In the genomic region with DNA sequence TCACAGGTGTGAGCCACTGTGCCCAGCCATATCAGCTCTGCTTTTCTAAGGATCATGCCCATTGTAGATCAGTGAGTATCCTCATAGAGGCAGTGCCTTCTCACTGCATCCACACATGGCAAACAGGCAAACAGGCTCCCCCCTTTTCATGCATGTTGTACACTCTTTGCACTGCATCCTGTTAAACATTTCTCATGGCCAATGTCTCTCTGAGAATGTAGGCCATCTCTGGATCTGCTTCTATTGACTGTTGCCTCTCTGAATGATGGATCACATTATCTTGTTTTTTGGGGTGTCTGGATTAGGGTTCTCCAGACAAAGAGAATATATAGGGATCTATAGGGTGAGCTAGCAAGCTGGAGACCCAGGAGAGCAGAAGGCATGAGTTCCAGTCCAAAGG, we compare ENCODE assay signal across 20 cellular contexts. TPM values are rescaled to one million over a fixed set of nuclear protein-coding genes. Genes with fewer than 3 reads are reported as not detected.
DNase-seq lines count a peak whose midpoint lies in the region; ATAC-seq, FAIRE-seq and TF ChIP-seq lines count a peak whose summit lies in the region.
"Had no signal": no experiment of that assay in that cellular context is flagged by ENCODE, and none has a peak within 500 bp of the region (broad histone marks: within the 10 kb centered on the region; RNA-seq: fewer than 3 reads in every experiment).

No MANE protein-coding gene starts in this region.

- no peaks in the 10 kb centered on the region for H4K20me1 ChIP-seq in K562 (replicated peaks; ENCODE audit: control insufficient read depth, insufficient read depth, low read length)

- no peak overlapping the region for H3K4me2 ChIP-seq in K562 (ENCODE audit: insufficient read depth, low read length)

- intact Hi-C loops in K562 (cut with micrococcal nuclease) = no loop called here
- intact Hi-C loops in CD8-positive, alpha-beta T cell (cut with DNase I, micrococcal nuclease) = no loop called here

- H3K4me1 ChIP-seq in HEK293 (ENCODE audit: control insufficient read depth, insufficient read depth, low read length) (no peaks in the 10 kb centered on the region), K562 (replicated peaks in 1 of 2; ENCODE audit: control insufficient read depth in 2 of 2, insufficient read depth in 2 of 2, low read length in 2 of 2) (no peaks in the 10 kb centered on the region)
- H3K4me1 ChIP-seq in CD8-positive, alpha-beta T cell (ENCODE audit: insufficient read depth, low read length) = no peaks in the 10 kb centered on the region

- no peak for FAIRE-seq in K562 (lab: Jason Lieb, UNC)
- FAIRE-seq: D721Med, GM12891, GM18507, H1 had no signal

- H3K9me3 Mint-ChIP-seq in glutamatergic neuron (ENCODE audit: unreplicated experiment) = peaks cover 7% of the 10 kb centered on the region
- H3K9me3 Mint-ChIP-seq in CD8-positive, alpha-beta T cell = peaks cover 5% of the 10 kb centered on the region

- no peak for ATAC-seq in K562
- ATAC-seq in HG02885 (IDR thresholded peaks at IDR 0.05; ENCODE audit: poor library complexity, unreplicated experiment) = no peak
- ATAC-seq in CD8-positive, alpha-beta T cell = no peak

- BruUV-seq in K562 (replicated peaks; lab: Mats Ljungman, UMichigan) = no TSS peak

- H3K4me3 ChIP-seq in HEK293 (ENCODE audit: low read depth, low read length) = no peak overlapping the region
- no peak overlapping the region for H3K4me3 ChIP-seq in K562
- H3K4me3 ChIP-seq in CD8-positive, alpha-beta T cell (ENCODE audit: low read depth, low read length) = no peak overlapping the region
- H3K4me3 ChIP-seq: GM23248 had no signal

- no peaks in the 10 kb centered on the region for H3K79me2 ChIP-seq in K562 (ENCODE audit: control insufficient read depth, insufficient read depth, low read length)

- H3K27me3 ChIP-seq in K562 (ENCODE audit: control insufficient read depth in 2 of 2, insufficient read depth in 2 of 2, low read length in 2 of 2) = peaks cover 0 to 6% of the 10 kb centered on the region in 2 experiments; a peak in 1 of 5 replicates
- no peaks in the 10 kb centered on the region for H3K27me3 ChIP-seq in CD8-positive, alpha-beta T cell (ENCODE audit: insufficient read depth, low read length)

- no peak overlapping the region for H2AFZ ChIP-seq in K562 (ENCODE audit: low read depth, low read length)
- H2AFZ ChIP-seq: GM23248 had no signal

- no peak for TF ChIP-seq POLR2A in K562 (conservative IDR thresholded peaks at IDR 0.05)

- peaks cover 1% of the 10 kb centered on the region for H3K4me1 Mint-ChIP-seq in glutamatergic neuron (ENCODE audit: low read depth, unreplicated experiment)
- no peaks in the 10 kb centered on the region for H3K4me1 Mint-ChIP-seq in CD8-positive, alpha-beta T cell (ENCODE audit: low read depth)
- H3K4me1 Mint-ChIP-seq: CD4-positive, alpha-beta memory T cell had no signal

- H3K4me3 Mint-ChIP-seq in glutamatergic neuron (ENCODE audit: unreplicated experiment) = no peak overlapping the region
- no peak overlapping the region for H3K4me3 Mint-ChIP-seq in CD8-positive, alpha-beta T cell
- H3K4me3 Mint-ChIP-seq: CD4-positive, alpha-beta memory T cell; HFFc6 had no signal

- H3K36me3 Mint-ChIP-seq in glutamatergic neuron (ENCODE audit: unreplicated experiment) = peaks cover 6% of the 10 kb centered on the region
- H3K36me3 Mint-ChIP-seq in CD8-positive, alpha-beta T cell = peaks cover 2% of the 10 kb centered on the region

- no peak for TF ChIP-seq RAD21 in K562 (CRISPR knock-in tag; conservative IDR thresholded peaks at IDR 0.05 in 1 of 2, IDR thresholded peaks at IDR 0.05 in 1 of 2)

- H3K27ac Mint-ChIP-seq in glutamatergic neuron (ENCODE audit: unreplicated experiment) = peak overlapping the region; percentile 20
- no peak overlapping the region for H3K27ac Mint-ChIP-seq in CD8-positive, alpha-beta T cell
- H3K27ac Mint-ChIP-seq: HFFc6 had no signal

- in situ Hi-C loops in K562 (cut with MboI) = no loop called here

- POLR2A ChIA-PET in HEK293 (lab: Yijun Ruan, JAX) (interaction anchor here (0.7 kb wide), 1 partner anchor 216 kb away, joined by 9 read pairs; no protein-coding TSS in a partner anchor), K562 (lab: Yijun Ruan, JAX) (interaction anchor here (1.2 kb wide), 1 partner anchor 14 kb away, joined by 3 read pairs; no protein-coding TSS in a partner anchor)
- POLR2A ChIA-PET in CD8-positive, alpha-beta T cell (lab: Charles Lee) = no interaction called here

- no peaks in the 10 kb centered on the region for H3K9me3 ChIP-seq in HEK293 (ENCODE audit: control insufficient read depth, insufficient read depth, low read depth, low read length)
- peaks cover 2% of the 10 kb centered on the region; the same call in 1 of the 2 replicates for H3K9me3 ChIP-seq in K562 (replicated peaks; ENCODE audit: control insufficient read depth, insufficient read depth, low read depth, low read length)
- H3K9me3 ChIP-seq in CD8-positive, alpha-beta T cell (ENCODE audit: low read length) = no peaks in the 10 kb centered on the region

- H3K27ac ChIP-seq in HEK293 (ENCODE audit: extremely low read depth, low read depth, low read length) = no peak overlapping the region
- no peak overlapping the region for H3K27ac ChIP-seq in K562 (ENCODE audit: extremely low read depth, low read depth, low read length)
- no peak overlapping the region for H3K27ac ChIP-seq in CD8-positive, alpha-beta T cell (ENCODE audit: low read depth, low read length)
- H3K27ac ChIP-seq: GM23248 had no signal

- CTCF ChIA-PET in HEK293 (lab: Yijun Ruan, JAX) = no interaction called here
- CTCF ChIA-PET in K562 (lab: Yijun Ruan, JAX; ENCODE audit: low intra/inter-chr PET ratio) = no interaction called here
- CTCF ChIA-PET in CD8-positive, alpha-beta T cell (lab: Charles Lee) = no interaction called here

- DNase-seq in K562 (ENCODE audit: extremely low read depth in 1 of 4, low spot score in 3 of 4) (no peak), glutamatergic neuron (no peak), COLO829 (ENCODE audit: low spot score) (no peak)
- DNase-seq in CD8-positive, alpha-beta T cell = no peak
- DNase-seq: C1 segment of cervical spinal cord; CD4-positive, alpha-beta memory T cell; DMS 273 treated with DMSO at 0.1 percent for 48 hours; DMS79; EL; GDM1; GM23248; H7; HCEC 1CT; HFFc6 had no signal

- peaks cover 3% of the 10 kb centered on the region for H3K27me3 Mint-ChIP-seq in glutamatergic neuron (ENCODE audit: unreplicated experiment)
- H3K27me3 Mint-ChIP-seq in CD8-positive, alpha-beta T cell (ENCODE audit: low read depth) = no peaks in the 10 kb centered on the region
- H3K27me3 Mint-ChIP-seq: CD4-positive, alpha-beta memory T cell had no signal

- H3K36me3 ChIP-seq in HEK293 (ENCODE audit: control insufficient read depth in 2 of 2, insufficient read depth in 1 of 2, low read length in 2 of 2) (no peaks in the 10 kb centered on the region), K562 (ENCODE audit: control insufficient read depth, insufficient read depth, low read length) (no peaks in the 10 kb centered on the region)
- no peaks in the 10 kb centered on the region for H3K36me3 ChIP-seq in CD8-positive, alpha-beta T cell (ENCODE audit: insufficient read depth, low read length)

- no peaks in the 10 kb centered on the region for H3K9me1 ChIP-seq in K562 (ENCODE audit: control insufficient read depth, insufficient read depth, low read length)

- TF ChIP-seq CTCF in HEK293 (tag by site-specific recombination; IDR thresholded peaks at IDR 0.05) (no peak), K562 (IDR thresholded peaks at IDR 0.05 in 2 of 3, conservative IDR thresholded peaks at IDR 0.05 in 1 of 3; ENCODE audit: insufficient read depth in 2 of 3, low read depth in 1 of 3, low read length in 3 of 3) (no peak), glutamatergic neuron (IDR thresholded peaks at IDR 0.05; ENCODE audit: partially characterized antibody, unreplicated experiment) (no peak)
- no peak for TF ChIP-seq CTCF in CD8-positive, alpha-beta T cell (IDR thresholded peaks at IDR 0.05)

- no peak overlapping the region for H3K9ac ChIP-seq in K562 (ENCODE audit: insufficient read depth in 1 of 2, low read depth in 2 of 2, low read length in 2 of 2)
- H3K9ac ChIP-seq: GM23248 had no signal

- no peak for TF ChIP-seq EP300 in K562 (IDR thresholded peaks at IDR 0.05; ENCODE audit: low read length)

RNA-seq across cellular contexts. Expression of a gene that starts 13.1 kb away (rescaled TPM):
- total RNA-seq in K562 (2011; cell fraction: chromatin; rRNA removed; ENCODE audit: low replicate concordance) = 453 and 475 TPM in 2 replicates
- total RNA-seq in K562 (2011; cell fraction: nucleolus; rRNA removed) = 439 and 464 TPM in 2 replicates
- 630 and 762 TPM in 2 replicates for total RNA-seq in K562 (2011; cell fraction: nucleoplasm; rRNA removed)
- total RNA-seq in K562 (2014; rRNA removed) (2,805 and 3,364 TPM in 2 replicates), K562 (2014; rRNA removed; fragmentation: Illumina TruSeq; extraction: Trizol) (4,631 and 4,826 TPM in 2 replicates), K562 (2015; rRNA removed; fragmentation: Illumina TruSeq; extraction: Trizol) (3,943 and 3,973 TPM in 2 replicates), K562 (2021) (2,583 and 2,768 TPM in 2 replicates), glutamatergic neuron (ENCODE audit: unreplicated experiment) (1,460 TPM)
- polyA plus RNA-seq in K562 (2011; rRNA removed) (5,196 and 6,697 TPM in 2 replicates), K562 (2014; fragmentation: Illumina TruSeq; extraction: Trizol) (7,504 and 8,032 TPM in 2 replicates), K562 (2014; fragmentation: Nextera tagmentation; extraction: Ambion mirVana) (1,000 to 10,000 TPM; 2,984 to 3,298 TPM), K562 (2014; rRNA removed) (6,267 and 7,127 TPM in 2 replicates)
- polyA plus RNA-seq in K562 (2011; cell fraction: cytosol; rRNA removed) = 4,310 and 6,172 TPM in 2 replicates
- 1,280 and 2,340 TPM in 2 replicates for polyA plus RNA-seq in K562 (2011; cell fraction: nucleus; rRNA removed)
- polyA plus RNA-seq in K562 (2012) = 2,534 and 3,220 TPM in 2 replicates
- 2,540 and 2,827 TPM in 2 replicates for polyA minus RNA-seq in K562 (2011; rRNA and poly(A)+ RNA removed)
- 724 and 768 TPM in 2 replicates for polyA minus RNA-seq in K562 (2011; cell fraction: cytosol; rRNA and poly(A)+ RNA removed)
- 135 and 291 TPM in 2 replicates for polyA minus RNA-seq in K562 (2011; cell fraction: nucleus; rRNA and poly(A)+ RNA removed)
- total RNA-seq in CD8-positive, alpha-beta T cell = 100 to 1,000 TPM; 447 to 460 TPM

RNA-seq across cellular contexts. Expression of a gene that starts 34.8 kb away (rescaled TPM):
- 88.7 and 221 TPM in 2 replicates for total RNA-seq in K562 (2011; cell fraction: chromatin; rRNA removed; ENCODE audit: low replicate concordance)
- 115 and 124 TPM in 2 replicates for total RNA-seq in K562 (2011; cell fraction: nucleolus; rRNA removed)
- 100 and 113 TPM in 2 replicates for total RNA-seq in K562 (2011; cell fraction: nucleoplasm; rRNA removed)
- total RNA-seq in K562 (2014; rRNA removed) (4.5 and 8.0 TPM in 2 replicates), K562 (2014; rRNA removed; fragmentation: Illumina TruSeq; extraction: Trizol) (2.6 and 4.3 TPM in 2 replicates), K562 (2015; rRNA removed; fragmentation: Illumina TruSeq; extraction: Trizol) (4.9 and 5.9 TPM in 2 replicates), K562 (2021) (34.7 and 40.3 TPM in 2 replicates), glutamatergic neuron (ENCODE audit: unreplicated experiment) (291 TPM)
- polyA plus RNA-seq in K562 (2011; rRNA removed) (5.2 and 12.7 TPM in 2 replicates), K562 (2014; fragmentation: Illumina TruSeq; extraction: Trizol) (15.5 and 22.3 TPM in 2 replicates), K562 (2014; fragmentation: Nextera tagmentation; extraction: Ambion mirVana) (under 1 TPM; 0.13 to 0.18 TPM), K562 (2014; rRNA removed) (19.1 and 20.0 TPM in 2 replicates)
- polyA plus RNA-seq in K562 (2011; cell fraction: cytosol; rRNA removed) = 3.5 and 5.4 TPM in 2 replicates
- polyA plus RNA-seq in K562 (2011; cell fraction: nucleus; rRNA removed) = 93.5 and 148 TPM in 2 replicates
- 39.3 and 55.6 TPM in 2 replicates for polyA plus RNA-seq in K562 (2012)
- 7.6 and 8.2 TPM in 2 replicates for polyA minus RNA-seq in K562 (2011; rRNA and poly(A)+ RNA removed)
- 9.3 and 11.0 TPM in 2 replicates for polyA minus RNA-seq in K562 (2011; cell fraction: cytosol; rRNA and poly(A)+ RNA removed)
- polyA minus RNA-seq in K562 (2011; cell fraction: nucleus; rRNA and poly(A)+ RNA removed) = 36.5 and 37.0 TPM in 2 replicates
- total RNA-seq in CD8-positive, alpha-beta T cell = 10 to 100 TPM; 67.1 to 71.3 TPM
